12 cellular contexts compared by ENCODE assay signal in genomic region chr2:215693269-215693998, GRCh38.
DNase-seq lines count a peak whose midpoint lies in the region; ATAC-seq and TF ChIP-seq lines count a peak whose summit lies in the region.
"Had no signal": no experiment of that assay in that cellular context is flagged by ENCODE, and none has a peak within 500 bp of the region (broad histone marks: within the 10 kb centered on the region; RNA-seq: fewer than 3 reads in every experiment).

No MANE protein-coding gene starts in this region.

- H3K9me3 Mint-ChIP-seq in T-helper 2 cell treated with Interferon-gamma antibody and Interleukin-4, amounts not matched to agents 5 μg/mL and 100 μg/mL, for 36 hours, result no peaks in the 10 kb centered on the region

- no peak overlapping the region for H3K9ac ChIP-seq in rectal smooth muscle tissue (ENCODE audit: low read length)

- no peak overlapping the region for H3K4me3 ChIP-seq in RWPE2 (ENCODE audit: severe bottlenecking)
- no peak overlapping the region for H3K4me3 ChIP-seq in fibroblast of villous mesenchyme (ENCODE audit: low read depth, low read length)
- no peak overlapping the region for H3K4me3 ChIP-seq in rectal smooth muscle tissue (ENCODE audit: low read length)
- H3K4me3 ChIP-seq: suprapubic skin had no signal

- H3K4me1 ChIP-seq in RWPE2 (ENCODE audit: insufficient read depth, poor library complexity, severe bottlenecking) (peaks cover 23% of the 10 kb centered on the region), rectal smooth muscle tissue (ENCODE audit: control insufficient read depth, insufficient read depth, low read length) (peaks cover 14% of the 10 kb centered on the region)

- H3K27me3 ChIP-seq in RWPE2 (ENCODE audit: insufficient read depth, poor library complexity, severe bottlenecking), result no peaks in the 10 kb centered on the region
- H3K27me3 ChIP-seq in rectal smooth muscle tissue (ENCODE audit: control insufficient read depth, insufficient read depth, low read length), result no peaks in the 10 kb centered on the region
- H3K27me3 ChIP-seq: suprapubic skin had no signal

- H3K27ac ChIP-seq in RWPE2 (ENCODE audit: poor library complexity, severe bottlenecking), result peak overlapping the region; percentile 71
- peak overlapping the region; percentile 78 for H3K27ac ChIP-seq in rectal smooth muscle tissue (ENCODE audit: low read depth, low read length)
- H3K27ac ChIP-seq: suprapubic skin had no signal

- no peak for TF ChIP-seq CTCF in RWPE2 (IDR thresholded peaks at IDR 0.05; ENCODE audit: poor library complexity, severe bottlenecking)
- TF ChIP-seq CTCF in fibroblast of villous mesenchyme (IDR thresholded peaks at IDR 0.05; ENCODE audit: insufficient read depth, low read depth, low read length), result no peak

- no peaks in the 10 kb centered on the region for H3K9me3 ChIP-seq in RWPE2 (ENCODE audit: severe bottlenecking)
- H3K9me3 ChIP-seq: suprapubic skin had no signal

- H3K36me3 Mint-ChIP-seq in T-helper 2 cell treated with Interferon-gamma antibody and Interleukin-4, amounts not matched to agents 5 μg/mL and 100 μg/mL, for 36 hours (ENCODE audit: low read depth), result no peaks in the 10 kb centered on the region

- H3K36me3 ChIP-seq in RWPE2 (ENCODE audit: low read depth) (no peaks in the 10 kb centered on the region), rectal smooth muscle tissue (ENCODE audit: control insufficient read depth, insufficient read depth, low read length) (no peaks in the 10 kb centered on the region)
- H3K36me3 ChIP-seq: suprapubic skin had no signal

- peaks cover 5% of the 10 kb centered on the region for H3K27me3 Mint-ChIP-seq in T-helper 2 cell treated with Interferon-gamma antibody and Interleukin-4, amounts not matched to agents 5 μg/mL and 100 μg/mL, for 36 hours (ENCODE audit: low read depth)

- peak; percentile 80 for DNase-seq in Daoy (ENCODE audit: low read depth)
- no peak for DNase-seq in RWPE2 (ENCODE audit: low spot score)
- peak; percentile 86 for DNase-seq in fibroblast of villous mesenchyme (ENCODE audit: low read depth)
- DNase-seq in T-helper 2 cell treated with Interferon-gamma antibody and Interleukin-4, amounts not matched to agents 5 μg/mL and 100 μg/mL, for 36 hours (ENCODE audit: low spot score), result no peak
- DNase-seq in inferior parietal cortex (ENCODE audit: extremely low spot score), result no peak
- DNase-seq: activated CD4-positive, alpha-beta T cell treated with anti-CD3 and anti-CD28 coated beads for 48 hours; caudate nucleus; left colon had no signal

- H3K27ac Mint-ChIP-seq in T-helper 2 cell treated with Interferon-gamma antibody and Interleukin-4, amounts not matched to agents 5 μg/mL and 100 μg/mL, for 36 hours, result no peak overlapping the region

- ATAC-seq in RWPE2 (ENCODE audit: low read depth), result peak; percentile 83
- ATAC-seq in HG02610 (IDR thresholded peaks at IDR 0.05; ENCODE audit: unreplicated experiment), result no peak
- ATAC-seq in HG03139 (IDR thresholded peaks at IDR 0.05; ENCODE audit: unreplicated experiment), result no peak
- ATAC-seq: left colon had no signal

- H3K4me1 Mint-ChIP-seq in T-helper 2 cell treated with Interferon-gamma antibody and Interleukin-4, amounts not matched to agents 5 μg/mL and 100 μg/mL, for 36 hours (ENCODE audit: low read depth), result no peaks in the 10 kb centered on the region

- H3K4me3 Mint-ChIP-seq in T-helper 2 cell treated with Interferon-gamma antibody and Interleukin-4, amounts not matched to agents 5 μg/mL and 100 μg/mL, for 36 hours, result no peak overlapping the region

Comparison
In these comparisons a context has a peak if more than half of its experiments do, and no peak if none do; other contexts are left out.
1. DNase-seq: peak in Daoy (single experiment) and fibroblast of villous mesenchyme (single experiment); none in RWPE2 (single experiment), T-helper 2 cell treated with Interferon-gamma antibody and Interleukin-4, amounts not matched to agents 5 μg/mL and 100 μg/mL, for 36 hours (single experiment) and inferior parietal cortex (single experiment).